12 cellular contexts compared by ENCODE assay signal in genomic region chr7:47893238-47893637, GRCh38. TPM values are rescaled to one million over a fixed set of nuclear protein-coding genes. Genes with fewer than 3 reads are reported as not detected.
DNase-seq lines count a peak whose midpoint lies in the region; ATAC-seq, FAIRE-seq and TF ChIP-seq lines count a peak whose summit lies in the region.
"Had no signal": no experiment of that assay in that cellular context is flagged by ENCODE, and none has a peak within 500 bp of the region (broad histone marks: within the 10 kb centered on the region; RNA-seq: fewer than 3 reads in every experiment).

No MANE protein-coding gene starts in this region.

- no peak overlapping the region for H3K4me2 ChIP-seq in SU-DHL-6 (ENCODE audit: low read depth, low read length, poor library complexity, severe bottlenecking)

- TF ChIP-seq POLR2A in H54 (IDR thresholded peaks at IDR 0.05; ENCODE audit: low read depth, low read length) = no peak

- 71 to 78% methylated on average over 10 of the region's 10 CpGs for WGBS in lung, 2 donors

- H3K27ac ChIP-seq in SU-DHL-6 (ENCODE audit: low read depth, low read length) = no peak overlapping the region
- no peak overlapping the region for H3K27ac ChIP-seq in lung (ENCODE audit: low read depth in 1 of 2, low read length in 1 of 2)
- H3K27ac ChIP-seq: adrenal gland had no signal

- TF ChIP-seq CTCF in SU-DHL-6 (IDR thresholded peaks at IDR 0.05; ENCODE audit: insufficient read depth, low read length, poor library complexity, severe bottlenecking) (peak; percentile 40), lung (IDR thresholded peaks at IDR 0.05; ENCODE audit: control extremely low read depth, extremely low read depth) (no peak)

- DNase-seq in Daoy (ENCODE audit: low read depth) (peak; percentile 63), H54 (ENCODE audit: insufficient read length, low spot score) (peak; percentile 65), lung (ENCODE audit: low spot score) (peak; percentile 28), NCI-H510A (lab: John Stamatoyannopoulos, UW) (no peak), NCI-H446 treated with DMSO at 0.1 percent for 48 hours (lab: John Stamatoyannopoulos, UW) (no peak)
- DNase-seq: activated CD4-positive, alpha-beta T cell treated with anti-CD3 and anti-CD28 coated beads, Interleukin-2, amount 10 ng/mL, durations not matched to agents 7 days and 5 days; IMR-90; mucosa of descending colon had no signal

- H3F3A ChIP-seq in SU-DHL-6 (ENCODE audit: insufficient read depth) = no peaks in the 10 kb centered on the region

- no peak overlapping the region for H2AFZ ChIP-seq in SU-DHL-6 (ENCODE audit: low read depth, low read length, severe bottlenecking)

- no peaks in the 10 kb centered on the region for H3K79me2 ChIP-seq in SU-DHL-6 (ENCODE audit: insufficient read depth, low read length)

- H3K9me2 ChIP-seq in SU-DHL-6 (replicated peaks; ENCODE audit: insufficient read depth, low read length) = no peaks in the 10 kb centered on the region

- no peak for FAIRE-seq in H54 (lab: Jason Lieb, UNC)

- ATAC-seq in lung (ENCODE audit: insufficient read depth, low FRiP score) = no peak
- no peak for ATAC-seq in GM21526 (IDR thresholded peaks at IDR 0.05; ENCODE audit: low FRiP score, unreplicated experiment)
- ATAC-seq in GM18861 (IDR thresholded peaks at IDR 0.05; ENCODE audit: unreplicated experiment) = no peak
- ATAC-seq: mucosa of descending colon had no signal

- H3K4me3 ChIP-seq in SU-DHL-6 (ENCODE audit: insufficient read depth, low read length, poor library complexity, severe bottlenecking) (no peak overlapping the region), lung (no peak overlapping the region)
- H3K4me3 ChIP-seq: adrenal gland, mucosa of descending colon had no signal

- H3K4me1 ChIP-seq in lung (ENCODE audit: control insufficient read depth in 2 of 2, insufficient read depth in 2 of 2, low read length in 2 of 2) = peaks cover 0 to 2% of the 10 kb centered on the region in 2 donors
- H3K4me1 ChIP-seq: adrenal gland had no signal

- no peaks in the 10 kb centered on the region for H3K9me3 ChIP-seq in SU-DHL-6 (ENCODE audit: insufficient read depth, low read length)
- no peaks in the 10 kb centered on the region for H3K9me3 ChIP-seq in lung (ENCODE audit: control insufficient read depth in 2 of 2, insufficient read depth in 1 of 2, low read length in 1 of 2)
- H3K9me3 ChIP-seq: adrenal gland, mucosa of descending colon had no signal

- no peaks in the 10 kb centered on the region for H4K20me1 ChIP-seq in SU-DHL-6 (ENCODE audit: low read depth, low read length)

- H3K36me3 ChIP-seq in SU-DHL-6 (ENCODE audit: low read length) (no peaks in the 10 kb centered on the region), lung (ENCODE audit: control insufficient read depth in 2 of 2, insufficient read depth in 2 of 2, low read length in 2 of 2) (no peaks in the 10 kb centered on the region)
- H3K36me3 ChIP-seq: adrenal gland had no signal

- H3K27me3 ChIP-seq in SU-DHL-6 (ENCODE audit: low read length) (no peaks in the 10 kb centered on the region), lung (ENCODE audit: control insufficient read depth, insufficient read depth) (no peaks in the 10 kb centered on the region)
- H3K27me3 ChIP-seq: adrenal gland had no signal

- no peak overlapping the region for H3K9ac ChIP-seq in SU-DHL-6 (ENCODE audit: low read length)

RNA-seq across cellular contexts. Expression of gene PKD1L1, which starts 55.0 kb away (rescaled TPM):
- 0.17 and 0.18 TPM in 2 replicates for total RNA-seq in Daoy (2014; rRNA removed; shearing (Covaris generic))
- total RNA-seq in lung = under 1 TPM; 0.26 to 0.80 TPM
- 1 to 10 TPM in 1 of 2 donors, under 1 TPM in 1; 0.30 to 1.1 TPM for polyA plus RNA-seq in lung

Comparison
In these comparisons a context has a peak if more than half of its experiments do, and no peak if none do; other contexts are left out.
1. DNase-seq: peak in Daoy (single experiment), H54 (single experiment) and lung (single experiment); none in NCI-H510A (single experiment) and NCI-H446 treated with DMSO at 0.1 percent for 48 hours (single experiment).